8 cellular contexts compared by ENCODE assay signal in genomic region chr1:25239681-25240541, GRCh38. TPM values are rescaled to one million over a fixed set of nuclear protein-coding genes. Genes with fewer than 3 reads are reported as not detected.
DNase-seq lines count a peak whose midpoint lies in the region; ATAC-seq and TF ChIP-seq lines count a peak whose summit lies in the region.

No MANE protein-coding gene starts in this region.

- peaks cover 65% of the 10 kb centered on the region for H3F3A ChIP-seq in DOHH2 (ENCODE audit: control insufficient read depth, insufficient read depth)
- no peaks in the 10 kb centered on the region for H3F3A ChIP-seq in neural cell (ENCODE audit: insufficient read depth, low read length, poor library complexity, severe bottlenecking)

- TF ChIP-seq RAD21 in neural cell (conservative IDR thresholded peaks at IDR 0.05): peak; percentile 85

- H3K27ac ChIP-seq in DOHH2 (ENCODE audit: low read depth, low read length) (peak overlapping the region; percentile 83), RWPE1 (peak overlapping the region; percentile 96), neural cell (ENCODE audit: low read length) (peak overlapping the region; percentile 73)

- H3K27me3 ChIP-seq in DOHH2 (ENCODE audit: control insufficient read depth, low read length) (no peaks in the 10 kb centered on the region), neural cell (ENCODE audit: insufficient read depth, low read depth, low read length) (no peaks in the 10 kb centered on the region)

- peaks cover 72% of the 10 kb centered on the region for H3K4me1 ChIP-seq in DOHH2 (ENCODE audit: control insufficient read depth, low read length)

- H3K4me2 ChIP-seq in DOHH2 (ENCODE audit: low read length): peak overlapping the region; percentile 84
- H3K4me2 ChIP-seq in neural cell (ENCODE audit: low read length): peak overlapping the region; percentile 85

- H4K20me1 ChIP-seq in DOHH2 (ENCODE audit: control insufficient read depth, insufficient read depth, low read depth, low read length) (no peaks in the 10 kb centered on the region), neural cell (ENCODE audit: insufficient read depth) (no peaks in the 10 kb centered on the region)

- peak; percentile 69 for ATAC-seq in GM21825 (IDR thresholded peaks at IDR 0.05; ENCODE audit: unreplicated experiment)
- ATAC-seq in stimulated activated naive CD8-positive, alpha-beta T cell treated with anti-CD3 and anti-CD28 coated beads, Interleukin-15, amount 100 ng/mL, for 72 hours: peak; percentile 95

- CTCF ChIA-PET in RWPE1 (lab: Yijun Ruan, JAX): interaction anchor here (0.6 to 0.8 kb wide), 4 partner anchors 10 to 584 kb away, joined by 3 to 4 read pairs (median 3); no protein-coding TSS in a partner anchor

- H3K9me2 ChIP-seq in DOHH2 (replicated peaks; ENCODE audit: control insufficient read depth, low read length) (no peaks in the 10 kb centered on the region), neural cell (ENCODE audit: insufficient read depth, low read length) (no peaks in the 10 kb centered on the region)

- POLR2A ChIA-PET in RWPE1 (lab: Yijun Ruan, JAX; ENCODE audit: low non-redundant PET): interaction anchor here (0.6 kb wide), 1 partner anchor 385 kb away, joined by 7 read pairs; no protein-coding TSS in a partner anchor

- no peaks in the 10 kb centered on the region for H3K27me3 Mint-ChIP-seq in stimulated activated naive CD8-positive, alpha-beta T cell treated with anti-CD3 and anti-CD28 coated beads, Interleukin-15, amount 100 ng/mL, for 72 hours

- DNase-seq in Kasumi-1 (lab: John Stamatoyannopoulos, UW): peak; percentile 94 to 97
- peak; percentile 90 for DNase-seq in RWPE1 (ENCODE audit: low spot score)
- peak; percentile 80 for DNase-seq in activated T-helper 9 cell treated with anti-CD3 and anti-CD28 coated beads, Interleukin-2, amount 50 U/mL, for 16 hours (ENCODE audit: low read depth)
- DNase-seq in fibroblast of the conjunctiva (ENCODE audit: low read depth): peak; percentile 79
- DNase-seq in stimulated activated naive CD8-positive, alpha-beta T cell treated with anti-CD3 and anti-CD28 coated beads, Interleukin-15, amount 100 ng/mL, for 72 hours: peak; percentile 93 to 97

- H3K36me3 ChIP-seq in DOHH2 (ENCODE audit: control insufficient read depth, low read length) (peaks cover 46% of the 10 kb centered on the region), neural cell (ENCODE audit: insufficient read depth, low read length) (peaks cover 3% of the 10 kb centered on the region)

- peak; percentile 71 for TF ChIP-seq CTCF in DOHH2 (IDR thresholded peaks at IDR 0.05; ENCODE audit: low read depth, low read length, poor library complexity, severe bottlenecking)
- TF ChIP-seq CTCF in RWPE1 (conservative IDR thresholded peaks at IDR 0.05; ENCODE audit: low read depth): peak; percentile 74
- peak; percentile 93 for TF ChIP-seq CTCF in neural cell (IDR thresholded peaks at IDR 0.05; ENCODE audit: poor library complexity, severe bottlenecking)

- peak overlapping the region; percentile 67 for H3K9ac ChIP-seq in neural cell (ENCODE audit: low read length)

- H3K9me3 Mint-ChIP-seq in stimulated activated naive CD8-positive, alpha-beta T cell treated with anti-CD3 and anti-CD28 coated beads, Interleukin-15, amount 100 ng/mL, for 72 hours: no peaks in the 10 kb centered on the region

- H3K79me2 ChIP-seq in DOHH2 (ENCODE audit: control insufficient read depth, low read length): peaks cover 30% of the 10 kb centered on the region
- peaks cover 17% of the 10 kb centered on the region for H3K79me2 ChIP-seq in neural cell (replicated peaks; ENCODE audit: insufficient read depth, low read length)

- peak overlapping the region; percentile 46 for H2AFZ ChIP-seq in neural cell (ENCODE audit: low read depth, low read length)

- peaks cover 77% of the 10 kb centered on the region for H3K4me1 Mint-ChIP-seq in stimulated activated naive CD8-positive, alpha-beta T cell treated with anti-CD3 and anti-CD28 coated beads, Interleukin-15, amount 100 ng/mL, for 72 hours

- TF ChIP-seq EP300 in neural cell (conservative IDR thresholded peaks at IDR 0.05; ENCODE audit: poor library complexity, severe bottlenecking): no peak

- no peaks in the 10 kb centered on the region for H3K9me3 ChIP-seq in DOHH2 (ENCODE audit: control insufficient read depth, insufficient read depth, low read length)
- H3K9me3 ChIP-seq in neural cell (ENCODE audit: low read length): no peaks in the 10 kb centered on the region

- peak overlapping the region; percentile 90 to 95 for H3K27ac Mint-ChIP-seq in stimulated activated naive CD8-positive, alpha-beta T cell treated with anti-CD3 and anti-CD28 coated beads, Interleukin-15, amount 100 ng/mL, for 72 hours

- peak overlapping the region; percentile 88 to 92 for H3K4me3 Mint-ChIP-seq in stimulated activated naive CD8-positive, alpha-beta T cell treated with anti-CD3 and anti-CD28 coated beads, Interleukin-15, amount 100 ng/mL, for 72 hours

- peak overlapping the region; percentile 76 for H3K4me3 ChIP-seq in DOHH2 (ENCODE audit: low read length)
- H3K4me3 ChIP-seq in neural cell (ENCODE audit: low read length): peak overlapping the region; percentile 67

TF ChIP-seq in neural cell, 6 proteins besides CTCF, POLR2A, EP300 and RAD21:
- TF ChIP-seq MXI1 (conservative IDR thresholded peaks at IDR 0.05; ENCODE audit: poor library complexity, severe bottlenecking): peak; percentile 55
- TF ChIP-seq TAF1 (IDR thresholded peaks at IDR 0.05; ENCODE audit: low read depth): no peak
- TF ChIP-seq SMC3 (conservative IDR thresholded peaks at IDR 0.05; ENCODE audit: poor library complexity): peak; percentile 91
- TF ChIP-seq EZH2 (IDR thresholded peaks at IDR 0.05; ENCODE audit: borderline replicate concordance, insufficient read depth, low read length, poor library complexity, severe bottlenecking): no peak
- peak; percentile 59 for TF ChIP-seq POLR2AphosphoS5 (IDR thresholded peaks at IDR 0.05)

RNA-seq across cellular contexts. Expression of gene RSRP1, which starts 7.3 kb away (rescaled TPM):
- polyA plus RNA-seq in neural cell: 152 and 172 TPM in 2 replicates
- 98.6 and 104 TPM in 2 replicates for polyA minus RNA-seq in neural cell

RNA-seq across cellular contexts. Expression of gene SYF2, which starts 7.6 kb away (rescaled TPM):
- polyA plus RNA-seq in neural cell: 74.6 and 94.1 TPM in 2 replicates
- polyA minus RNA-seq in neural cell: 54.5 and 67.0 TPM in 2 replicates

RNA-seq across cellular contexts. Expression of gene RHD, which starts 32.4 kb away (rescaled TPM):
- not detected in 2 replicates for polyA plus RNA-seq in neural cell
- not detected in 2 replicates for polyA minus RNA-seq in neural cell

Comparison
In these comparisons a context has a peak if more than half of its experiments do, and no peak if none do; other contexts are left out.
1. Peak in every context shown above with its lines: DNase-seq, ATAC-seq, H3K4me3 ChIP-seq and H3K27ac ChIP-seq.